ENCODE assay signal across 7 cellular contexts in genomic region chr10:130136214-130137076, GRCh38. TPM values are rescaled to one million over a fixed set of nuclear protein-coding genes. Genes with fewer than 3 reads are reported as not detected.
A peak's percentile ranks its signal among the peaks of the same experiment; 100 is the strongest.
DNase-seq lines count a peak whose midpoint lies in the region; ATAC-seq, FAIRE-seq and TF ChIP-seq lines count a peak whose summit lies in the region.

Gene GLRX3, plus strand, starts transcription at chr10:130136391. Its CDS starts 30 bp downstream, at chr10:130136421.

- H3K4me3 ChIP-seq in GM12878: peak within 1 kb of the TSS; percentile 68

- no peaks in the 10 kb centered on the region for H3K9me3 ChIP-seq in GM12878 (replicated peaks; ENCODE audit: control insufficient read depth, insufficient read depth, low read length)

- H3K27me3 ChIP-seq in GM12878 (replicated peaks in 1 of 2; ENCODE audit: control insufficient read depth in 2 of 2, insufficient read depth in 2 of 2, low read length in 1 of 2): no peaks in the 10 kb centered on the region; a peak in 1 of 4 replicates

- peak; percentile 19 for DNase-seq in NCI-H1694 (lab: John Stamatoyannopoulos, UW)
- DNase-seq in T1000 (lab: John Stamatoyannopoulos, UW): peak; percentile 83
- DNase-seq in GM12878 (ENCODE audit: low read depth, low spot score): no peak
- DNase-seq in hypothalamus (lab: John Stamatoyannopoulos, UW): peak in 50 of 51 donors; percentile 29 to 87 (median 69)
- peak; percentile 90 for DNase-seq in sciatic nerve (ENCODE audit: low spot score)

- 2% methylated on average over 83 of the region's 98 CpGs for WGBS in GM12878 (ENCODE audit: insufficient coverage, insufficient replicate concordance, low lambda C conversion rate, missing lambda C conversion rate)

- 0 out of 2 replicates have a peak, but pooled peaks cover 4% of the 10 kb centered on the region for H4K20me1 ChIP-seq in GM12878 (ENCODE audit: control insufficient read depth, insufficient read depth)

- FAIRE-seq in GM12878 (lab: Jason Lieb, UNC): peak; percentile 59

- no peaks in the 10 kb centered on the region for H3K36me3 ChIP-seq in GM12878 (ENCODE audit: control insufficient read depth in 2 of 2, insufficient read depth in 2 of 2, low read length in 1 of 2)

- CTCF ChIA-PET in GM12878 (lab: Yijun Ruan, JAX): interaction anchor here (4.0 kb wide), 1 partner anchor 26 kb away, joined by 45 read pairs; the partner anchor contains the start of gene C10orf143

- BruUV-seq in GM12878 (replicated peaks; lab: Mats Ljungman, UMichigan): no TSS peak

- TF ChIP-seq POLR2A in GM12878 (IDR thresholded peaks at IDR 0.05; ENCODE audit: low read depth, low read length): peak; percentile 93

- H2AFZ ChIP-seq in GM12878 (ENCODE audit: control insufficient read depth, low read depth, low read length): peak within 1 kb of the TSS; percentile 90

- H3K79me2 ChIP-seq in GM12878 (ENCODE audit: control insufficient read depth, insufficient read depth, low read length): peaks cover 48% of the 10 kb centered on the region

- SMC1A ChIA-PET in GM12878 (lab: Charles Lee; ENCODE audit: uncharacterized antibody, unreplicated experiment): interaction anchor here (0.7 to 2.0 kb wide), 3 partner anchors 9 to 26 kb away, joined by 3 to 11 read pairs (median 4); partner anchors contain the start of gene C10orf143

- peaks cover 31% of the 10 kb centered on the region for H3K4me1 ChIP-seq in GM12878 (ENCODE audit: control insufficient read depth, insufficient read depth, low read length)

- ATAC-seq in GM18499 (IDR thresholded peaks at IDR 0.05; ENCODE audit: insufficient read depth, unreplicated experiment) (peak; percentile 51), HG02798 (IDR thresholded peaks at IDR 0.05; ENCODE audit: poor library complexity, unreplicated experiment) (peak; percentile 89), GM12878 (peak; percentile 91), sciatic nerve (peak; percentile 98)

- H3K9ac ChIP-seq in GM12878 (ENCODE audit: control insufficient read depth, insufficient read depth, low read length): peak within 1 kb of the TSS; percentile 82

- TF ChIP-seq CTCF in GM12878 (IDR thresholded peaks at IDR 0.05 in 2 of 3, conservative IDR thresholded peaks at IDR 0.05 in 1 of 3; ENCODE audit: control insufficient read depth in 2 of 3, extremely low read depth in 1 of 3, insufficient read depth in 1 of 3, low read depth in 3 of 3, low read length in 3 of 3): no peak

- POLR2A ChIA-PET in GM12878 (lab: Charles Lee): interaction anchor here (3.7 kb wide), 1 partner anchor 26 kb away, joined by 48 read pairs; the partner anchor contains the start of gene C10orf143

- no peak for TF ChIP-seq EP300 in GM12878 (IDR thresholded peaks at IDR 0.05; ENCODE audit: borderline replicate concordance in 1 of 2, control insufficient read depth in 1 of 2, low read depth in 2 of 2, low read length in 2 of 2)

- peak within 1 kb of the TSS; percentile 87 for H3K4me2 ChIP-seq in GM12878 (ENCODE audit: control insufficient read depth, insufficient read depth)

- RAD21 ChIA-PET in GM12878 (lab: Charles Lee; ENCODE audit: unreplicated experiment): interaction anchor here (1.0 to 4.9 kb wide), 2 partner anchors 9 to 26 kb away, joined by 4 to 55 read pairs; partner anchors contain the start of gene C10orf143

- intact Hi-C loops in GM12878 (cut with micrococcal nuclease; ENCODE audit: unreplicated experiment) (loop anchor here (1.0 kb wide), 1 partner anchor 26 kb away; the partner anchor contains the start of gene C10orf143), sciatic nerve (cut with DNase I) (no loop called here)

- no peak for TF ChIP-seq RAD21 in GM12878 (IDR thresholded peaks at IDR 0.05; ENCODE audit: insufficient read depth, low read depth, low read length)

- in situ Hi-C loops in GM12878 (cut with MboI): no loop called here

- H3K27ac ChIP-seq in GM12878 (ENCODE audit: control insufficient read depth, insufficient read depth): peak within 1 kb of the TSS; percentile 69

TF ChIP-seq in GM12878, 131 proteins besides CTCF, POLR2A, EP300 and RAD21 (continues in another document):
- peak; percentile 68 for TF ChIP-seq MAX (IDR thresholded peaks at IDR 0.05; ENCODE audit: low read depth, low read length)
- peak; percentile 100 for TF ChIP-seq MLLT1 (IDR thresholded peaks at IDR 0.05)
- TF ChIP-seq BHLHE40 (IDR thresholded peaks at IDR 0.05; ENCODE audit: borderline replicate concordance in 1 of 2, low read depth in 2 of 2, low read length in 1 of 2): peak; percentile 13 to 46; a peak in 2 of 4 replicates
- no peak for TF ChIP-seq YBX1 (IDR thresholded peaks at IDR 0.05)
- peak; percentile 75 for TF ChIP-seq TCF12 (IDR thresholded peaks at IDR 0.05; ENCODE audit: low read depth, low read length)
- TF ChIP-seq HDAC2 (IDR thresholded peaks at IDR 0.05): 0 out of 2 replicates have a peak, but pooled peaks have one; percentile 50
- TF ChIP-seq CHD2 (IDR thresholded peaks at IDR 0.05; ENCODE audit: borderline replicate concordance, low read depth, low read length): peak; percentile 77; the same call in 1 of the 2 replicates
- TF ChIP-seq ASH2L (IDR thresholded peaks at IDR 0.05; ENCODE audit: borderline replicate concordance, low read depth): peak; percentile 94; the same call in 1 of the 2 replicates
- no peak for TF ChIP-seq IRF4 (IDR thresholded peaks at IDR 0.05; ENCODE audit: low read depth, low read length)
- TF ChIP-seq NRF1 (conservative IDR thresholded peaks at IDR 0.05; ENCODE audit: low read depth, low read length): peak; percentile 43
- TF ChIP-seq RELA (IDR thresholded peaks at IDR 0.05; ENCODE audit: borderline replicate concordance, partially characterized antibody): peak; percentile 48
- no peak for TF ChIP-seq SMARCA5 (IDR thresholded peaks at IDR 0.05)
- no peak for TF ChIP-seq TCF3 (IDR thresholded peaks at IDR 0.05; ENCODE audit: borderline replicate concordance, insufficient read depth, low read depth, low read length)
- TF ChIP-seq ZBED1 (IDR thresholded peaks at IDR 0.05; ENCODE audit: borderline replicate concordance): no peak
- TF ChIP-seq HCFC1 (IDR thresholded peaks at IDR 0.05; ENCODE audit: low read length): peak; percentile 64
- TF ChIP-seq CBX3 (IDR thresholded peaks at IDR 0.05; ENCODE audit: borderline replicate concordance, low read depth): no peak
- TF ChIP-seq TBL1XR1 (IDR thresholded peaks at IDR 0.05; ENCODE audit: low read depth, low read length): no peak
- 0 out of 2 replicates have a peak, but pooled peaks have one; percentile 61 for TF ChIP-seq DPF2 (IDR thresholded peaks at IDR 0.05)
- peak; percentile 75; the same call in 1 of the 2 replicates for TF ChIP-seq LARP7 (IDR thresholded peaks at IDR 0.05)
- no peak for TF ChIP-seq WRNIP1 (IDR thresholded peaks at IDR 0.05; ENCODE audit: borderline replicate concordance, low read depth, low read length)
- TF ChIP-seq SP1 (IDR thresholded peaks at IDR 0.05; ENCODE audit: low read depth, low read length): peak; percentile 66
- no peak for TF ChIP-seq FOXK2 (IDR thresholded peaks at IDR 0.05)
- TF ChIP-seq ESRRA (IDR thresholded peaks at IDR 0.05; ENCODE audit: low read length): no peak
- TF ChIP-seq EED (IDR thresholded peaks at IDR 0.05; ENCODE audit: low read depth): peak; percentile 22; the same call in 1 of the 2 replicates
- peak; percentile 40 for TF ChIP-seq NR2C2 (IDR thresholded peaks at IDR 0.05; ENCODE audit: borderline replicate concordance, control insufficient read depth, insufficient read length, low read depth)
- TF ChIP-seq TARDBP (IDR thresholded peaks at IDR 0.05; ENCODE audit: borderline replicate concordance): peak; percentile 71; the same call in 1 of the 2 replicates
- peak; percentile 75 for TF ChIP-seq IKZF1 (conservative IDR thresholded peaks at IDR 0.05)
- peak; percentile 61 for TF ChIP-seq RUNX3 (IDR thresholded peaks at IDR 0.05; ENCODE audit: low read length)
- TF ChIP-seq SUPT20H (IDR thresholded peaks at IDR 0.05; ENCODE audit: borderline replicate concordance, control insufficient read depth, low read depth, low read length): no peak
- TF ChIP-seq SIN3A (IDR thresholded peaks at IDR 0.05; ENCODE audit: low read depth, low read length): peak; percentile 88
- no peak for TF ChIP-seq SREBF1 (IDR thresholded peaks at IDR 0.05; ENCODE audit: low read length)

RNA-seq across cellular contexts. Expression of gene GLRX3, which starts in this region (rescaled TPM):
- 57.1 and 69.3 TPM in 2 replicates for total RNA-seq in GM12878 (2013; cell fraction: nucleolus; rRNA removed)
- total RNA-seq in GM12878 (2014; rRNA removed) (94.7 and 122 TPM in 2 replicates), GM12878 (2014; rRNA removed; fragmentation: Illumina TruSeq; extraction: Trizol) (128 and 132 TPM in 2 replicates), GM12878 (2021) (123 and 127 TPM in 2 replicates), sciatic nerve (41.0 TPM)
- polyA plus RNA-seq in GM12878 (2011; ENCODE audit: low read depth): 35.2 TPM
- polyA plus RNA-seq in GM12878 (2011; rRNA removed) (125 and 176 TPM in 2 replicates), GM12878 (2014; fragmentation: Illumina TruSeq; extraction: Trizol) (151 and 160 TPM in 2 replicates), GM12878 (2014; fragmentation: Nextera tagmentation; extraction: Ambion mirVana) (100 to 1,000 TPM; 131 to 171 TPM), GM12878 (2014; rRNA removed) (92.2 and 125 TPM in 2 replicates), GM12878 (2016; fragmentation: Nextera tagmentation; extraction: Ambion mirVana) (100 to 1,000 TPM; 204 to 209 TPM)
- polyA plus RNA-seq in GM12878 (2011; cell fraction: cytosol; rRNA removed): 84.5 and 88.0 TPM in 2 replicates
- 42.0 and 56.2 TPM in 2 replicates for polyA plus RNA-seq in GM12878 (2011; cell fraction: nucleus; rRNA removed)
- 85.3 and 87.3 TPM in 2 replicates for polyA plus RNA-seq in GM12878 (2012)
- polyA minus RNA-seq in GM12878 (2011; rRNA and poly(A)+ RNA removed): 23.6 and 24.9 TPM in 2 replicates
- 15.4 and 16.9 TPM in 2 replicates for polyA minus RNA-seq in GM12878 (2011; cell fraction: cytosol; rRNA and poly(A)+ RNA removed)
- polyA minus RNA-seq in GM12878 (2011; cell fraction: nucleus; rRNA and poly(A)+ RNA removed): 9.6 and 26.6 TPM in 2 replicates
